ENCODE assay signal across 8 cellular contexts in genomic region chr19:34926685-34927375, GRCh38. TPM values are rescaled to one million over a fixed set of nuclear protein-coding genes. Genes with fewer than 3 reads are reported as not detected.
DNase-seq lines count a peak whose midpoint lies in the region; ATAC-seq and TF ChIP-seq lines count a peak whose summit lies in the region.

Gene ZNF30 (plus strand): TSS chr19:34926903. CDS start chr19:34929948, 3,045 bp downstream.

- ATAC-seq in GM21786 (IDR thresholded peaks at IDR 0.05; ENCODE audit: unreplicated experiment) (peak; percentile 95), upper lobe of right lung (peak; percentile 100)

- H3K36me3 ChIP-seq in left ventricle myocardium inferior (peaks cover 19% of the 10 kb centered on the region), upper lobe of right lung (peaks cover 6% of the 10 kb centered on the region)

- H3K27ac ChIP-seq in left ventricle myocardium inferior (replicated peaks) (peak within 1 kb of the TSS; percentile 89), upper lobe of right lung (peak within 1 kb of the TSS; percentile 81)

- peak within 1 kb of the TSS; percentile 74 for H3K4me3 ChIP-seq in left ventricle myocardium inferior
- peak within 1 kb of the TSS; percentile 84 for H3K4me3 ChIP-seq in upper lobe of right lung

- peaks cover 21% of the 10 kb centered on the region for H3K4me1 ChIP-seq in left ventricle myocardium inferior
- H3K4me1 ChIP-seq in upper lobe of right lung, result peaks cover 19% of the 10 kb centered on the region

- H3K27me3 ChIP-seq in left ventricle myocardium inferior (ENCODE audit: low read depth) (no peaks in the 10 kb centered on the region), upper lobe of right lung (no peaks in the 10 kb centered on the region)

- DNase-seq in DMS79 treated with DMSO at 0.1 percent for 48 hours (lab: John Stamatoyannopoulos, UW) (peak; percentile 89), LHCN-M2 (ENCODE audit: low read depth) (peak; percentile 91), T-helper 1 cell (peak; percentile 44 to 80 (median 62)), amniotic stem cell (lab: John Stamatoyannopoulos, UW) (peak; percentile 91), left ventricle myocardium inferior (peak; percentile 94), progenitor cell of endocrine pancreas (ENCODE audit: low spot score, unreplicated experiment) (peak; percentile 84), upper lobe of right lung (peak; percentile 97)

- peaks cover 8% of the 10 kb centered on the region for H3K36me3 Mint-ChIP-seq in progenitor cell of endocrine pancreas (ENCODE audit: insufficient read depth)

- peaks cover 10% of the 10 kb centered on the region for H3K4me1 Mint-ChIP-seq in progenitor cell of endocrine pancreas (ENCODE audit: low read depth)

- peak within 1 kb of the TSS; percentile 93 for H3K4me3 Mint-ChIP-seq in progenitor cell of endocrine pancreas (ENCODE audit: low read depth)

- intact Hi-C loops in left ventricle myocardium inferior (cut with micrococcal nuclease), result no loop called here
- intact Hi-C loops in upper lobe of right lung (cut with DNase I), result no loop called here

- H3K9me3 ChIP-seq in left ventricle myocardium inferior (replicated peaks) (no peaks in the 10 kb centered on the region), upper lobe of right lung (no peaks in the 10 kb centered on the region)

- H3K27me3 Mint-ChIP-seq in progenitor cell of endocrine pancreas, result peaks cover 9% of the 10 kb centered on the region

- TF ChIP-seq CTCF in left ventricle myocardium inferior (IDR thresholded peaks at IDR 0.05; ENCODE audit: borderline replicate concordance) (peak; percentile 28), progenitor cell of endocrine pancreas (IDR thresholded peaks at IDR 0.05; ENCODE audit: unreplicated experiment) (no peak), upper lobe of right lung (IDR thresholded peaks at IDR 0.05) (no peak)

- peak within 1 kb of the TSS; percentile 97 for H3K27ac Mint-ChIP-seq in progenitor cell of endocrine pancreas

- H3K9me3 Mint-ChIP-seq in progenitor cell of endocrine pancreas (ENCODE audit: low read depth), result peaks cover 4% of the 10 kb centered on the region

RNA-seq across cellular contexts. Expression of gene ZNF30, which starts in this region (rescaled TPM):
- total RNA-seq in LHCN-M2 (2014; rRNA removed) (2.3 and 4.0 TPM in 2 replicates), left ventricle myocardium inferior (2.5 TPM), progenitor cell of endocrine pancreas (5.9 and 7.7 TPM in 2 replicates), upper lobe of right lung (4.8 TPM)
- 1.3 TPM for polyA plus RNA-seq in LHCN-M2 (2012)

Comparison
In these comparisons a context has a peak if more than half of its experiments do, and no peak if none do; other contexts are left out.
1. Peak in every context shown above with its lines: DNase-seq, ATAC-seq, H3K4me3 ChIP-seq and H3K27ac ChIP-seq.